8 cellular contexts compared by ENCODE assay signal in the genomic region with DNA sequence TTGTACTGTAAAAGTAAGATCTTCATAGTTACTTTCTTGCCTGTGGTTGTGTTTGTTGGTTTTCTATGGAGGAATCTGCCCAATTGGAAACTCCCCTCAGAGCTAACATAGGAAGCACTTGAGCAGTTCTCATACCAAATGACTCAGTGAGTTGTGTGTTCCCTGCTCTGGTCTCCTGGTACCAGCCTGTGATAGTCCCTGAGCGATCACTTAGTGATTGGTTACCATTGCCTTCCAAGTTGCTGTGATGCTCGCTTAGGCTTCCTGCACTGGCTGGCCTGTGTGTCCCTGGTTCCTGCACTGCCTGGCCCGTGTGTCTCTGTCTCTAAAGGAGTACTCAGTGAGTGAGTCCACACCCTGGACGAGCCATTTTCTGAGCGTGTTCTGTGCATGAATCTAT.
DNase-seq lines count a peak whose midpoint lies in the region; ATAC-seq, FAIRE-seq and TF ChIP-seq lines count a peak whose summit lies in the region.

No MANE protein-coding gene starts in this region.

- intact Hi-C loops in thyroid gland (cut with DNase I), result loop anchor here (5.0 to 10.0 kb wide), 2 partner anchors 136 to 413 kb away; partner anchors contain the start of gene MAP4K4

- H3K36me3 ChIP-seq in HAP-1 (replicated peaks), result peaks cover 41% of the 10 kb centered on the region
- H3K36me3 ChIP-seq in thyroid gland, result no peaks in the 10 kb centered on the region

- H3K9me3 ChIP-seq in HAP-1 (no peaks in the 10 kb centered on the region), thyroid gland (no peaks in the 10 kb centered on the region)

- peak overlapping the region; percentile 92 for H3K27ac ChIP-seq in caudate nucleus (ENCODE audit: low read depth, low read length)
- no peak overlapping the region for H3K27ac ChIP-seq in thyroid gland

- DNase-seq in caudate nucleus (lab: John Stamatoyannopoulos, UW) (no peak), omental fat pad (ENCODE audit: low spot score) (no peak), HAP-1 (ENCODE audit: low spot score in 2 of 2) (no peak), HTR-8/SVneo (ENCODE audit: insufficient read length, low spot score) (no peak), OCI-M2 (lab: John Stamatoyannopoulos, UW; ENCODE audit: unreplicated experiment) (no peak), thyroid gland (no peak)

- 84 to 89% methylated on average over 5 of the region's 5 CpGs for WGBS in thyroid gland, 2 donors

- in situ Hi-C loops in HAP-1 (cut with MboI; ENCODE audit: low sequenced_read_pairs), result loop anchor here (10.0 kb wide), 1 partner anchor 416 kb away; no protein-coding TSS in a partner anchor

- TF ChIP-seq CTCF in omental fat pad (IDR thresholded peaks at IDR 0.05) (no peak), thyroid gland (IDR thresholded peaks at IDR 0.05) (no peak)

- H3K4me3 ChIP-seq in HAP-1 (no peak overlapping the region), thyroid gland (replicated peaks in 1 of 3) (no peak overlapping the region)

- TF ChIP-seq POLR2A in thyroid gland (IDR thresholded peaks at IDR 0.05), result no peak

- ATAC-seq in GM18508 (IDR thresholded peaks at IDR 0.05; ENCODE audit: insufficient read depth, unreplicated experiment) (peak; percentile 56), HG03565 (IDR thresholded peaks at IDR 0.05; ENCODE audit: unreplicated experiment) (peak; percentile 46), omental fat pad (ENCODE audit: low FRiP score) (peak; percentile 25)

- FAIRE-seq in HTR-8/SVneo (lab: Jason Lieb, UNC), result no peak

- no peaks in the 10 kb centered on the region for H3K4me1 ChIP-seq in HAP-1
- H3K4me1 ChIP-seq in thyroid gland, result peaks cover 3 to 12% of the 10 kb centered on the region in 2 donors

- no peaks in the 10 kb centered on the region for H3K27me3 ChIP-seq in HAP-1 (ENCODE audit: low read depth)
- no peaks in the 10 kb centered on the region for H3K27me3 ChIP-seq in thyroid gland
